In the genomic region with DNA sequence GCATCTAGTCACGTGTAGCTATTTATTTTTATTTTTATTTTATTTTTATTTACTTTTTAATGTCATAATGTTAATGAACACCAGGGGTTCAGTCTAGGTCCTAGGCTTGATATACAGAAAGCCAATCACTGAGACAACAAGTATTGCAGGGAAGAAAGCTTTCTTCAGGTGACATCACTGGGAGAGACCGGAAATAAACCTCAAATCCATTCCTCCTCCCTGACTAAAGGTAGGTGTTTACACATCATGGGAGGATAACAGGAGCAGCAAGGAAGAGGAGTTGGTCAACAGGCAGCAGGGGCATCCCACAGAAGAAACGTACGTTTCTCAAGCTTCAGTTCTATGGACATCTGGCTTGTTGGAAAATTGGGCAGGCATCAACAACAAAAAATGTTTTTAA, we compare ENCODE assay signal across 18 cellular contexts. TPM values are rescaled to one million over a fixed set of nuclear protein-coding genes. Genes with fewer than 3 reads are reported as not detected.
A peak's percentile ranks its signal among the peaks of the same experiment; 100 is the strongest.
DNase-seq lines count a peak whose midpoint lies in the region; ATAC-seq, FAIRE-seq and TF ChIP-seq lines count a peak whose summit lies in the region.
"Had no signal": no experiment of that assay in that cellular context is flagged by ENCODE, and none has a peak within 500 bp of the region (broad histone marks: within the 10 kb centered on the region; RNA-seq: fewer than 3 reads in every experiment).

No MANE protein-coding gene starts in this region.

- FAIRE-seq in K562 (lab: Jason Lieb, UNC) = no peak
- FAIRE-seq: G401.6, GM12892, GM19239, H1 had no signal

- ATAC-seq in HCT116 (no peak), K562 (no peak)

- H3K27me3 ChIP-seq in HCT116 (ENCODE audit: insufficient read depth, low read length) (no peaks in the 10 kb centered on the region), K562 (ENCODE audit: control insufficient read depth in 2 of 2, insufficient read depth in 2 of 2, low read length in 2 of 2) (peaks cover 3 to 15% of the 10 kb centered on the region in 2 experiments; a peak in 3 of 5 replicates)

- TF ChIP-seq CTCF in HCT116 (IDR thresholded peaks at IDR 0.05 in 2 of 3, conservative IDR thresholded peaks at IDR 0.05 in 1 of 3; ENCODE audit: borderline replicate concordance in 1 of 3, insufficient read depth in 1 of 3, low read depth in 2 of 3, low read length in 2 of 3) (no peak), K562 (IDR thresholded peaks at IDR 0.05 in 2 of 3, conservative IDR thresholded peaks at IDR 0.05 in 1 of 3; ENCODE audit: insufficient read depth in 2 of 3, low read depth in 1 of 3, low read length in 3 of 3) (no peak)

- H3K27ac ChIP-seq in HCT116 (ENCODE audit: low read depth, low read length) = no peak overlapping the region
- no peak overlapping the region for H3K27ac ChIP-seq in K562 (ENCODE audit: extremely low read depth, low read depth, low read length)
- H3K27ac ChIP-seq: GM23248 had no signal

- POLR2A ChIA-PET in HCT116 (lab: Charles Lee) (interaction anchor here (1.1 kb wide), 1 partner anchor 9 kb away, joined by 3 read pairs; a partner anchor contains a TSS), K562 (lab: Yijun Ruan, JAX) (no interaction called here)

- TF ChIP-seq EP300 in K562 (IDR thresholded peaks at IDR 0.05; ENCODE audit: low read length) = no peak

- H3K79me2 ChIP-seq in HCT116 (ENCODE audit: insufficient read depth, low read length) (no peaks in the 10 kb centered on the region), K562 (ENCODE audit: control insufficient read depth, insufficient read depth, low read length) (no peaks in the 10 kb centered on the region)

- H4K20me1 ChIP-seq in HCT116 (ENCODE audit: insufficient read depth) (no peaks in the 10 kb centered on the region), K562 (replicated peaks; ENCODE audit: control insufficient read depth, insufficient read depth, low read length) (no peaks in the 10 kb centered on the region)

- H3K4me1 ChIP-seq in HCT116 (ENCODE audit: control insufficient read depth in 1 of 2, insufficient read depth in 2 of 2, low read length in 2 of 2) = no peaks in the 10 kb centered on the region
- H3K4me1 ChIP-seq in K562 (replicated peaks in 1 of 2; ENCODE audit: control insufficient read depth in 2 of 2, insufficient read depth in 2 of 2, low read length in 2 of 2) = no peaks in the 10 kb centered on the region

- H3K9me2 ChIP-seq in HCT116 (ENCODE audit: insufficient read depth) = no peaks in the 10 kb centered on the region

- CTCF ChIA-PET in HCT116 (lab: Charles Lee) = no interaction called here
- CTCF ChIA-PET in K562 (lab: Yijun Ruan, JAX; ENCODE audit: low intra/inter-chr PET ratio) = interaction anchor here (0.6 kb wide), 1 partner anchor 417 kb away, joined by 3 read pairs; no protein-coding TSS in a partner anchor

- no peak overlapping the region for H2AFZ ChIP-seq in HCT116 (ENCODE audit: low read depth, low read length, poor library complexity, severe bottlenecking)
- no peak overlapping the region for H2AFZ ChIP-seq in K562 (ENCODE audit: low read depth, low read length)
- H2AFZ ChIP-seq: GM23248 had no signal

- BruUV-seq in HCT116 (replicated peaks; lab: Mats Ljungman, UMichigan) (no TSS peak), K562 (replicated peaks; lab: Mats Ljungman, UMichigan) (no TSS peak)

- H3K4me2 ChIP-seq in HCT116 (ENCODE audit: low read length) (no peak overlapping the region), K562 (ENCODE audit: insufficient read depth, low read length) (no peak overlapping the region)

- intact Hi-C loops in HCT116 (cut with micrococcal nuclease) = no loop called here
- intact Hi-C loops in K562 (cut with micrococcal nuclease) = no loop called here

- in situ Hi-C loops in K562 (cut with MboI) = no loop called here

- H3K36me3 ChIP-seq in HCT116 (ENCODE audit: control insufficient read depth in 1 of 2, insufficient read depth in 2 of 2, low read length in 2 of 2) = no peaks in the 10 kb centered on the region
- H3K36me3 ChIP-seq in K562 (ENCODE audit: control insufficient read depth, insufficient read depth, low read length) = no peaks in the 10 kb centered on the region

- 28% methylated on average over 4 of the region's 4 CpGs for WGBS in K562 (ENCODE audit: insufficient coverage, low coverage, missing lambda C conversion rate)

- TF ChIP-seq RAD21 in HCT116 (IDR thresholded peaks at IDR 0.05; ENCODE audit: low read depth) = no peak
- TF ChIP-seq RAD21 in K562 (CRISPR knock-in tag; conservative IDR thresholded peaks at IDR 0.05 in 1 of 2, IDR thresholded peaks at IDR 0.05 in 1 of 2) = no peak

- TF ChIP-seq POLR2A in HCT116 (IDR thresholded peaks at IDR 0.05; ENCODE audit: borderline replicate concordance, extremely low read depth, insufficient read depth, insufficient read length) (no peak), K562 (conservative IDR thresholded peaks at IDR 0.05) (no peak)

- H3K9me3 ChIP-seq in HCT116 (ENCODE audit: control insufficient read depth in 1 of 2, insufficient read depth in 1 of 2, low read depth in 1 of 2, low read length in 2 of 2) = peaks cover 0 to 5% of the 10 kb centered on the region in 2 experiments; a peak in 1 of 4 replicates
- H3K9me3 ChIP-seq in K562 (replicated peaks; ENCODE audit: control insufficient read depth, insufficient read depth, low read depth, low read length) = no peaks in the 10 kb centered on the region; the same call in 1 of the 2 replicates

- H3K4me3 ChIP-seq in HCT116 (replicated peaks in 1 of 2; ENCODE audit: low read depth in 1 of 2, low read length in 2 of 2) = no peak overlapping the region
- no peak overlapping the region for H3K4me3 ChIP-seq in K562
- H3K4me3 ChIP-seq: GM23248 had no signal

- RAD21 ChIA-PET in HCT116 (lab: Charles Lee; ENCODE audit: low non-redundant PET in 1 of 2, low total read pairs in 2 of 2, uncharacterized antibody in 2 of 2, unreplicated experiment in 2 of 2) = no interaction called here

- H3K9me1 ChIP-seq in K562 (ENCODE audit: control insufficient read depth, insufficient read depth, low read length) = no peaks in the 10 kb centered on the region

- H3K9ac ChIP-seq in HCT116 (ENCODE audit: low read length) = no peak overlapping the region
- H3K9ac ChIP-seq in K562 (ENCODE audit: insufficient read depth in 1 of 2, low read depth in 2 of 2, low read length in 2 of 2) = no peak overlapping the region
- H3K9ac ChIP-seq: GM23248 had no signal

- peak; percentile 9 for DNase-seq in ELR (ENCODE audit: low read depth)
- DNase-seq in HCT116 (ENCODE audit: low read depth, low spot score) = peak; percentile 13
- no peak for DNase-seq in K562 (ENCODE audit: extremely low read depth in 1 of 4, low spot score in 3 of 4)
- no peak for DNase-seq in RKO (ENCODE audit: low spot score)
- no peak for DNase-seq in NCI-H1930 (lab: John Stamatoyannopoulos, UW)
- DNase-seq in effector CD4-positive, alpha-beta T cell = no peak
- DNase-seq: C1 segment of cervical spinal cord; CD4-positive, alpha-beta memory T cell; COR-L47; DMS153; DMS79 treated with DMSO at 0.1 percent for 48 hours; GM23248; H7; HCEC 1CT had no signal

TF ChIP-seq in HCT116, 20 proteins besides CTCF, POLR2A, EP300 and RAD21 (continues in another document):
- no peak for TF ChIP-seq YY1 (IDR thresholded peaks at IDR 0.05; ENCODE audit: extremely low read depth, insufficient replicate concordance, low read depth, low read length)

RNA-seq across cellular contexts. Expression of a gene that starts 9.5 kb away (rescaled TPM):
- total RNA-seq in HCT116 (2021; ENCODE audit: unreplicated experiment) (16.3 TPM), K562 (2014; rRNA removed) (17.8 and 23.6 TPM in 2 replicates), K562 (2014; rRNA removed; fragmentation: Illumina TruSeq; extraction: Trizol) (18.8 and 19.0 TPM in 2 replicates), K562 (2015; rRNA removed; fragmentation: Illumina TruSeq; extraction: Trizol) (20.2 and 23.6 TPM in 2 replicates), K562 (2021) (18.9 and 19.2 TPM in 2 replicates)
- 5.4 and 7.3 TPM in 2 replicates for polyA plus RNA-seq in HCT116 (2012)
- 22.3 and 30.6 TPM in 2 replicates for total RNA-seq in K562 (2011; cell fraction: chromatin; rRNA removed; ENCODE audit: low replicate concordance)
- 20.1 and 22.7 TPM in 2 replicates for total RNA-seq in K562 (2011; cell fraction: nucleolus; rRNA removed)
- total RNA-seq in K562 (2011; cell fraction: nucleoplasm; rRNA removed) = 18.8 and 20.9 TPM in 2 replicates
- polyA plus RNA-seq in K562 (2011; rRNA removed) (21.4 and 23.7 TPM in 2 replicates), K562 (2014; fragmentation: Illumina TruSeq; extraction: Trizol) (16.5 and 30.2 TPM in 2 replicates), K562 (2014; fragmentation: Nextera tagmentation; extraction: Ambion mirVana) (1 to 10 TPM; 1.7 to 3.7 TPM), K562 (2014; rRNA removed) (16.7 and 17.5 TPM in 2 replicates)
- polyA plus RNA-seq in K562 (2011; cell fraction: cytosol; rRNA removed) = 12.4 and 13.1 TPM in 2 replicates
- 48.8 and 52.5 TPM in 2 replicates for polyA plus RNA-seq in K562 (2011; cell fraction: nucleus; rRNA removed)
- polyA plus RNA-seq in K562 (2012) = 8.2 and 10.9 TPM in 2 replicates
- polyA minus RNA-seq in K562 (2011; rRNA and poly(A)+ RNA removed) = 16.7 and 22.1 TPM in 2 replicates
- polyA minus RNA-seq in K562 (2011; cell fraction: cytosol; rRNA and poly(A)+ RNA removed) = 10.0 and 16.2 TPM in 2 replicates
- 19.5 and 21.8 TPM in 2 replicates for polyA minus RNA-seq in K562 (2011; cell fraction: nucleus; rRNA and poly(A)+ RNA removed)

RNA-seq across cellular contexts. Expression of a gene that starts 31.2 kb away (rescaled TPM):
- 14.6 TPM for total RNA-seq in HCT116 (2021; ENCODE audit: unreplicated experiment)
- polyA plus RNA-seq in HCT116 (2012) = 7.0 and 9.0 TPM in 2 replicates
- total RNA-seq in K562 (2011; cell fraction: chromatin; rRNA removed; ENCODE audit: low replicate concordance) = 30.9 and 56.1 TPM in 2 replicates
- total RNA-seq in K562 (2011; cell fraction: nucleolus; rRNA removed) = 28.0 and 29.5 TPM in 2 replicates
- 38.5 and 53.7 TPM in 2 replicates for total RNA-seq in K562 (2011; cell fraction: nucleoplasm; rRNA removed)
- 7.6 and 11.8 TPM in 2 replicates for total RNA-seq in K562 (2014; rRNA removed)
- 11.4 and 15.8 TPM in 2 replicates for total RNA-seq in K562 (2014; rRNA removed; fragmentation: Illumina TruSeq; extraction: Trizol)
- total RNA-seq in K562 (2015; rRNA removed; fragmentation: Illumina TruSeq; extraction: Trizol) = 11.7 and 13.8 TPM in 2 replicates
- total RNA-seq in K562 (2021) = 8.8 and 10.9 TPM in 2 replicates
- polyA plus RNA-seq in K562 (2011; rRNA removed) = 19.4 and 20.1 TPM in 2 replicates
- 5.1 and 12.1 TPM in 2 replicates for polyA plus RNA-seq in K562 (2011; cell fraction: cytosol; rRNA removed)
- 18.1 and 25.9 TPM in 2 replicates for polyA plus RNA-seq in K562 (2011; cell fraction: nucleus; rRNA removed)
- polyA plus RNA-seq in K562 (2012) = 6.9 and 7.8 TPM in 2 replicates
- 8.1 and 8.8 TPM in 2 replicates for polyA plus RNA-seq in K562 (2014; fragmentation: Illumina TruSeq; extraction: Trizol)
- polyA plus RNA-seq in K562 (2014; fragmentation: Nextera tagmentation; extraction: Ambion mirVana) = 10 to 100 TPM in 1 of 2 experiments, 1 to 10 TPM in 1; 9.7 to 10.8 TPM
- polyA plus RNA-seq in K562 (2014; rRNA removed) = 9.7 and 10.6 TPM in 2 replicates
- polyA minus RNA-seq in K562 (2011; rRNA and poly(A)+ RNA removed) = 23.6 and 25.8 TPM in 2 replicates
- polyA minus RNA-seq in K562 (2011; cell fraction: cytosol; rRNA and poly(A)+ RNA removed) = 9.8 and 10.5 TPM in 2 replicates
- polyA minus RNA-seq in K562 (2011; cell fraction: nucleus; rRNA and poly(A)+ RNA removed) = 16.2 and 23.8 TPM in 2 replicates

Comparison
In these comparisons a context has a peak if more than half of its experiments do, and no peak if none do; other contexts are left out.
1. DNase-seq: peak in ELR (single experiment) and HCT116 (single experiment); none in K562 (0 of 4), RKO (single experiment), NCI-H1930 (0 of 2) and effector CD4-positive, alpha-beta T cell (single experiment).